8 cellular contexts compared by ENCODE assay signal in the genomic region with DNA sequence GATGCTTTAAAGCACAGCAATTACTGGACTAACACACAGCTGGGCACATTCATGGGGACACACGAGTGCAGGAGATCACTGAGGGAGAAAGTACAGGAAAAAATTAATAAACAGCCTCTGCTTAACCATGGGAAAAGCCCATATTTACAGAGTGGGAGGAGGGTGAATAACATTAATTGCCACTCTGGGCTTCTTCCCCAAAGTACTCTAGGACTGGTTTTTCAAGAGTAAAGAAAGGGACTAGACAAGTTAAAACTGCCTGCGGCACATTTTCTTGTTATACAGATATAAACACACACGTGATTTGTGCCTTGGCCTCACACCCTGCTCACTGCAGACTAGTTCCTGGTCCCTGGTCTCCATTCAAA.
DNase-seq lines count a peak whose midpoint lies in the region; ATAC-seq and TF ChIP-seq lines count a peak whose summit lies in the region.

No MANE protein-coding gene starts in this region.

- no peaks in the 10 kb centered on the region for H3K27me3 ChIP-seq in psoas muscle (ENCODE audit: insufficient read depth in 3 of 3, low read length in 2 of 3)

- DNase-seq in activated naive CD4-positive, alpha-beta T cell (lab: John Stamatoyannopoulos, UW) = no peak
- no peak for DNase-seq in activated CD4-positive, alpha-beta memory T cell treated with anti-CD3 and anti-CD28 coated beads, Interleukin-2, amount 10 ng/mL, durations not matched to agents 7 days and 5 days
- DNase-seq in psoas muscle (no peak), anterior cingulate cortex (lab: John Stamatoyannopoulos, UW) (no peak)
- no peak for DNase-seq in effector CD4-positive, alpha-beta T cell

- intact Hi-C loops in psoas muscle (cut with DNase I) = no loop called here

- TF ChIP-seq CTCF in psoas muscle (IDR thresholded peaks at IDR 0.05) = no peak

- no peaks in the 10 kb centered on the region for H3K4me1 ChIP-seq in psoas muscle

- peak overlapping the region; percentile 82 for H3K27ac Mint-ChIP-seq in activated naive CD4-positive, alpha-beta T cell treated with anti-CD3 and anti-CD28 coated beads, Interleukin-2, amount 50 U/mL, for 24 hours
- peak overlapping the region; percentile 71 for H3K27ac Mint-ChIP-seq in activated CD4-positive, alpha-beta memory T cell treated with anti-CD3 and anti-CD28 coated beads, Interleukin-2, amount 10 ng/mL, durations not matched to agents 7 days and 5 days

- CTCF ChIA-PET in activated CD4-positive, alpha-beta memory T cell treated with anti-CD3 and anti-CD28 coated beads, Interleukin-2, amount 10 ng/mL, durations not matched to agents 7 days and 5 days (lab: Charles Lee) = interaction anchor here (0.6 to 1.0 kb wide), 3 partner anchors 37 to 88 kb away, joined by 3 read pairs; no protein-coding TSS in a partner anchor

- peaks cover under 1% of the 10 kb centered on the region for H3K36me3 Mint-ChIP-seq in activated naive CD4-positive, alpha-beta T cell treated with anti-CD3 and anti-CD28 coated beads, Interleukin-2, amount 50 U/mL, for 24 hours
- H3K36me3 Mint-ChIP-seq in activated CD4-positive, alpha-beta memory T cell treated with anti-CD3 and anti-CD28 coated beads, Interleukin-2, amount 10 ng/mL, durations not matched to agents 7 days and 5 days (ENCODE audit: low read depth) = peaks cover 2% of the 10 kb centered on the region

- 58 to 64% (median 63%) methylated on average over 3 of the region's 3 CpGs for WGBS in psoas muscle, 3 donors

- H3K36me3 ChIP-seq in psoas muscle (ENCODE audit: insufficient read depth in 1 of 2, low read depth in 1 of 2) = no peaks in the 10 kb centered on the region

- ATAC-seq in HG03342 (IDR thresholded peaks at IDR 0.05; ENCODE audit: unreplicated experiment) = peak; percentile 19
- ATAC-seq in psoas muscle = no peak

- H3K9me3 ChIP-seq in psoas muscle = no peaks in the 10 kb centered on the region

- peaks cover 10% of the 10 kb centered on the region for H3K9me3 Mint-ChIP-seq in activated naive CD4-positive, alpha-beta T cell treated with anti-CD3 and anti-CD28 coated beads, Interleukin-2, amount 50 U/mL, for 24 hours
- H3K9me3 Mint-ChIP-seq in activated CD4-positive, alpha-beta memory T cell treated with anti-CD3 and anti-CD28 coated beads, Interleukin-2, amount 10 ng/mL, durations not matched to agents 7 days and 5 days = peaks cover 2% of the 10 kb centered on the region

- peaks cover 2% of the 10 kb centered on the region for H3K27me3 Mint-ChIP-seq in activated naive CD4-positive, alpha-beta T cell treated with anti-CD3 and anti-CD28 coated beads, Interleukin-2, amount 50 U/mL, for 24 hours
- H3K27me3 Mint-ChIP-seq in activated CD4-positive, alpha-beta memory T cell treated with anti-CD3 and anti-CD28 coated beads, Interleukin-2, amount 10 ng/mL, durations not matched to agents 7 days and 5 days = peaks cover 5% of the 10 kb centered on the region

- peak overlapping the region in 18 of 21 experiments; percentile 8 to 81 (median 64) for H3K27ac ChIP-seq in skin epidermis
- no peak overlapping the region for H3K27ac ChIP-seq in psoas muscle

- H3K4me1 Mint-ChIP-seq in activated naive CD4-positive, alpha-beta T cell treated with anti-CD3 and anti-CD28 coated beads, Interleukin-2, amount 50 U/mL, for 24 hours = peaks cover 9% of the 10 kb centered on the region
- H3K4me1 Mint-ChIP-seq in activated CD4-positive, alpha-beta memory T cell treated with anti-CD3 and anti-CD28 coated beads, Interleukin-2, amount 10 ng/mL, durations not matched to agents 7 days and 5 days = peaks cover 13% of the 10 kb centered on the region

- peak overlapping the region; percentile 70 for H3K4me3 Mint-ChIP-seq in activated naive CD4-positive, alpha-beta T cell treated with anti-CD3 and anti-CD28 coated beads, Interleukin-2, amount 50 U/mL, for 24 hours
- peak overlapping the region; percentile 49 for H3K4me3 Mint-ChIP-seq in activated CD4-positive, alpha-beta memory T cell treated with anti-CD3 and anti-CD28 coated beads, Interleukin-2, amount 10 ng/mL, durations not matched to agents 7 days and 5 days

- POLR2A ChIA-PET in activated CD4-positive, alpha-beta memory T cell treated with anti-CD3 and anti-CD28 coated beads, Interleukin-2, amount 10 ng/mL, durations not matched to agents 7 days and 5 days (lab: Charles Lee) = interaction anchor here (1.9 kb wide), 1 partner anchor 507 kb away, joined by 9 read pairs; a partner anchor contains a TSS

- H3K4me3 ChIP-seq in skin epidermis (peak overlapping the region in 1 of 7 experiments; percentile 12), psoas muscle (no peak overlapping the region)
